In genomic region chr20:49982346-49983122, GRCh38 we compare ENCODE assay signal across 1 cellular context.
TF ChIP-seq lines count a peak whose summit lies in the region.

SNAI1 (plus strand) TSS chr20:49982980; CDS start chr20:49983060, 80 bp downstream.

TF ChIP-seq in HepG2, 621 proteins besides CTCF, POLR2A, EP300 and RAD21 (continued from another document and continues in another):
- TF ChIP-seq CENPT (CRISPR knock-in tag; IDR thresholded peaks at IDR 0.05; ENCODE audit: low read depth) (peak; percentile 89; the same call in 1 of the 2 replicates), ZNF124 (CRISPR knock-in tag; IDR thresholded peaks at IDR 0.05) (peak; percentile 83; the same call in 1 of the 2 replicates), BORCS8-MEF2B (CRISPR knock-in tag; IDR thresholded peaks at IDR 0.05) (peak; percentile 77), ZNF713 (CRISPR knock-in tag; IDR thresholded peaks at IDR 0.05) (0 out of 2 replicates have a peak, but pooled peaks have one; percentile 35), GRHL1 (CRISPR knock-in tag; conservative IDR thresholded peaks at IDR 0.05) (no peak), NCOR1 (IDR thresholded peaks at IDR 0.05; ENCODE audit: borderline replicate concordance, low read length) (no peak), ZNF225 (CRISPR knock-in tag; IDR thresholded peaks at IDR 0.05) (peak; percentile 77; the same call in 1 of the 2 replicates), ZNF607 (CRISPR knock-in tag; IDR thresholded peaks at IDR 0.05; ENCODE audit: borderline replicate concordance) (peak; percentile 1), NONO (IDR thresholded peaks at IDR 0.05) (no peak), NONO (CRISPR knock-in tag; conservative IDR thresholded peaks at IDR 0.05) (peak; percentile 44; the same call in 1 of the 2 replicates), SAFB2 (CRISPR knock-in tag; IDR thresholded peaks at IDR 0.05; ENCODE audit: borderline replicate concordance, low read depth) (peak; percentile 91), ZNF530 (CRISPR knock-in tag; IDR thresholded peaks at IDR 0.05; ENCODE audit: low read depth) (no peak), DNMT3B (CRISPR knock-in tag; conservative IDR thresholded peaks at IDR 0.05) (peak; percentile 96), SOX5 (CRISPR knock-in tag; IDR thresholded peaks at IDR 0.05; ENCODE audit: borderline replicate concordance) (peak; percentile 57), SMARCC2 (IDR thresholded peaks at IDR 0.05) (no peak), TFDP1 (CRISPR knock-in tag; IDR thresholded peaks at IDR 0.05; ENCODE audit: borderline replicate concordance) (peak; percentile 98), CAMTA2 (CRISPR knock-in tag; IDR thresholded peaks at IDR 0.05; ENCODE audit: borderline replicate concordance) (no peak; the same call in 1 of the 2 replicates), TRIM24 (CRISPR knock-in tag; IDR thresholded peaks at IDR 0.05) (no peak), ZNF260 (CRISPR knock-in tag; IDR thresholded peaks at IDR 0.05; ENCODE audit: borderline replicate concordance, low read depth) (no peak), TRIM22 (IDR thresholded peaks at IDR 0.05) (no peak), PHF8 (CRISPR knock-in tag; IDR thresholded peaks at IDR 0.05) (peak; percentile 78), ZNF543 (CRISPR knock-in tag; IDR thresholded peaks at IDR 0.05) (no peak), TBL1XR1 (IDR thresholded peaks at IDR 0.05; ENCODE audit: borderline replicate concordance, low read length, partially characterized antibody) (peak; percentile 21), PRMT3 (CRISPR knock-in tag; IDR thresholded peaks at IDR 0.05; ENCODE audit: borderline replicate concordance, low read depth) (peak; percentile 96), SIN3A (IDR thresholded peaks at IDR 0.05; ENCODE audit: borderline replicate concordance, low read depth, low read length) (peak; percentile 47; the same call in 1 of the 2 replicates), ZFY (CRISPR knock-in tag; IDR thresholded peaks at IDR 0.05) (peak; percentile 68), ZNF761 (CRISPR knock-in tag; conservative IDR thresholded peaks at IDR 0.05) (peak; percentile 98; the same call in 1 of the 2 replicates), ZFP36L2 (CRISPR knock-in tag; IDR thresholded peaks at IDR 0.05) (no peak; the same call in 1 of the 2 replicates), SP4 (CRISPR knock-in tag; IDR thresholded peaks at IDR 0.05) (peak; percentile 95), ZNF605 (CRISPR knock-in tag; IDR thresholded peaks at IDR 0.05) (peak; percentile 89), PPARG (CRISPR knock-in tag; conservative IDR thresholded peaks at IDR 0.05) (peak; percentile 64), KIAA2018 (CRISPR knock-in tag; IDR thresholded peaks at IDR 0.05; ENCODE audit: borderline replicate concordance) (0 out of 2 replicates have a peak, but pooled peaks have one; percentile 73), ZNF460 (CRISPR knock-in tag; IDR thresholded peaks at IDR 0.05; ENCODE audit: borderline replicate concordance) (no peak), FOXA1 (IDR thresholded peaks at IDR 0.05) (no peak), FOXA1 (CRISPR knock-in tag; IDR thresholded peaks at IDR 0.05) (no peak; the same call in 1 of the 2 replicates), ZIK1 (CRISPR knock-in tag; IDR thresholded peaks at IDR 0.05; ENCODE audit: borderline replicate concordance, low read depth) (peak; percentile 94), ISL2 (CRISPR knock-in tag; IDR thresholded peaks at IDR 0.05) (peak; percentile 81), TSC22D2 (CRISPR knock-in tag; IDR thresholded peaks at IDR 0.05; ENCODE audit: borderline replicate concordance) (peak; percentile 98), FOSL1 (CRISPR knock-in tag; IDR thresholded peaks at IDR 0.05; ENCODE audit: borderline replicate concordance) (peak; percentile 54; the same call in 1 of the 2 replicates)
- TF ChIP-seq, protein P1, sequence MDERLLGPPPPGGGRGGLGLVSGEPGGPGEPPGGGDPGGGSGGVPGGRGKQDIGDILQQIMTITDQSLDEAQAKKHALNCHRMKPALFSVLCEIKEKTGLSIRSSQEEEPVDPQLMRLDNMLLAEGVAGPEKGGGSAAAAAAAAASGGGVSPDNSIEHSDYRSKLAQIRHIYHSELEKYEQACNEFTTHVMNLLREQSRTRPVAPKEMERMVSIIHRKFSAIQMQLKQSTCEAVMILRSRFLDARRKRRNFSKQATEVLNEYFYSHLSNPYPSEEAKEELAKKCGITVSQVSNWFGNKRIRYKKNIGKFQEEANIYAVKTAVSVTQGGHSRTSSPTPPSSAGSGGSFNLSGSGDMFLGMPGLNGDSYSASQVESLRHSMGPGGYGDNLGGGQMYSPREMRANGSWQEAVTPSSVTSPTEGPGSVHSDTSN (CRISPR knock-in tag; IDR thresholded peaks at IDR 0.05): no peak
- TF ChIP-seq, protein P2, sequence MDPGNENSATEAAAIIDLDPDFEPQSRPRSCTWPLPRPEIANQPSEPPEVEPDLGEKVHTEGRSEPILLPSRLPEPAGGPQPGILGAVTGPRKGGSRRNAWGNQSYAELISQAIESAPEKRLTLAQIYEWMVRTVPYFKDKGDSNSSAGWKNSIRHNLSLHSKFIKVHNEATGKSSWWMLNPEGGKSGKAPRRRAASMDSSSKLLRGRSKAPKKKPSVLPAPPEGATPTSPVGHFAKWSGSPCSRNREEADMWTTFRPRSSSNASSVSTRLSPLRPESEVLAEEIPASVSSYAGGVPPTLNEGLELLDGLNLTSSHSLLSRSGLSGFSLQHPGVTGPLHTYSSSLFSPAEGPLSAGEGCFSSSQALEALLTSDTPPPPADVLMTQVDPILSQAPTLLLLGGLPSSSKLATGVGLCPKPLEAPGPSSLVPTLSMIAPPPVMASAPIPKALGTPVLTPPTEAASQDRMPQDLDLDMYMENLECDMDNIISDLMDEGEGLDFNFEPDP (CRISPR knock-in tag; conservative IDR thresholded peaks at IDR 0.05): peak; percentile 95; the same call in 1 of the 2 replicates
- TF ChIP-seq, protein P3, sequence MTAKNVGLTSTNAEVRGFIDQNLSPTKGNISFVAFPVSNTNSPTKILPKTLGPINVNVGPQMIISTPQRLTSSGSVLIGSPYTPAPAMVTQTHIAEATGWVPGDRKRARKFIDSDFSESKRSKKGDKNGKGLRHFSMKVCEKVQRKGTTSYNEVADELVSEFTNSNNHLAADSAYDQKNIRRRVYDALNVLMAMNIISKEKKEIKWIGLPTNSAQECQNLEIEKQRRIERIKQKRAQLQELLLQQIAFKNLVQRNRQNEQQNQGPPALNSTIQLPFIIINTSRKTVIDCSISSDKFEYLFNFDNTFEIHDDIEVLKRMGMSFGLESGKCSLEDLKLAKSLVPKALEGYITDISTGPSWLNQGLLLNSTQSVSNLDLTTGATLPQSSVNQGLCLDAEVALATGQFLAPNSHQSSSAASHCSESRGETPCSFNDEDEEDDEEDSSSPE (CRISPR knock-in tag; IDR thresholded peaks at IDR 0.05): peak; percentile 97
- TF ChIP-seq, protein P4, sequence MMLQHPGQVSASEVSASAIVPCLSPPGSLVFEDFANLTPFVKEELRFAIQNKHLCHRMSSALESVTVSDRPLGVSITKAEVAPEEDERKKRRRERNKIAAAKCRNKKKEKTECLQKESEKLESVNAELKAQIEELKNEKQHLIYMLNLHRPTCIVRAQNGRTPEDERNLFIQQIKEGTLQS (CRISPR knock-in tag; IDR thresholded peaks at IDR 0.05): peak; percentile 73
- TF ChIP-seq, protein P5, sequence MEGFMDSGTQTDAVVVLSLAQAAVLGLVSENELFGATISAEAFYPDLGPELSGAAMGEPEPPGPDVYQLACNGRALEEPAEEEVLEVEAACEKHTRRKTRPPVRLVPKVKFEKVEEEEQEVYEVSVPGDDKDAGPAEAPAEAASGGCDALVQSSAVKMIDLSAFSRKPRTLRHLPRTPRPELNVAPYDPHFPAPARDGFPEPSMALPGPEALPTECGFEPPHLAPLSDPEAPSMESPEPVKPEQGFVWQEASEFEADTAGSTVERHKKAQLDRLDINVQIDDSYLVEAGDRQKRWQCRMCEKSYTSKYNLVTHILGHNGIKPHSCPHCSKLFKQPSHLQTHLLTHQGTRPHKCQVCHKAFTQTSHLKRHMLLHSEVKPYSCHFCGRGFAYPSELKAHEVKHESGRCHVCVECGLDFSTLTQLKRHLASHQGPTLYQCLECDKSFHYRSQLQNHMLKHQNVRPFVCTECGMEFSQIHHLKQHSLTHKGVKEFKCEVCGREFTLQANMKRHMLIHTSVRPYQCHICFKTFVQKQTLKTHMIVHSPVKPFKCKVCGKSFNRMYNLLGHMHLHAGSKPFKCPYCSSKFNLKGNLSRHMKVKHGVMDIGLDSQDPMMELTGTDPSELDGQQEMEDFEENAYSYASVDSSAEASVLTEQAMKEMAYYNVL (CRISPR knock-in tag; IDR thresholded peaks at IDR 0.05; ENCODE audit: borderline replicate concordance): no peak; the same call in none of the 2 replicates
